12 cellular contexts compared by ENCODE assay signal in the genomic region with DNA sequence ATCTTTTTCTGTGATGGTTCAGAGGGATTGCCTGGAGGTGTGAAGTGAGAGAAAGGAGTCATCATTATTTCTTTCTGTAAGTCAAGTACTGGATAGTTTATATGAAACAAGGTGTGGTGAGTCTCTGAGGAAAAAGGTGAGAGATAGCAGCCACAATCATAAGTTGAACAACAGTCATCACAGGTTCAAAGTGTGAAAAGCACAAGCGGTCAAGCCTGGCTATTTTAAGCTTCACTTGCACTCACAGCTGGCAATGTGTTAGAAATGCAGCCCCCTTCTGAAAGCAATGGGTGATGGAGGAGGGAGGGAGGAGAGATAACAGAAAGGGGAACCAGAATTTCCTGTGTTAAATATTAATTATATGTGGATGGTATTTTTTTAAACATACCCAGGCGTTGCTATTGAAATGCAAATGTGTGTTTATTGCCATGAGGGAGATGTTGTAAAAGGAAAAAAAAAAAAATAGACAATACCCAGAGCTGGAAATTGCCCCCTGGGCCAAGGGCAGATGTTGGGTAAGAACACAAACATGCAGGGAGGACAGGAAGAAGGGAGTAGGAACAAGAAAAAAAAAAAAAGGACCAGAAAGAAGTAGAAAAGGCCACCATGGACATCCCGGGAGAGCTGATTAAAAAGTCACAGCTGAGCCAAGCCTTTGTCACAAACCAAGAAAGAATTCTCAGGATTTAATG. TPM values are rescaled to one million over a fixed set of nuclear protein-coding genes. Genes with fewer than 3 reads are reported as not detected.
A peak's percentile ranks its signal among the peaks of the same experiment; 100 is the strongest.
DNase-seq lines count a peak whose midpoint lies in the region; ATAC-seq and TF ChIP-seq lines count a peak whose summit lies in the region.
"Had no signal": no experiment of that assay in that cellular context is flagged by ENCODE, and none has a peak within 500 bp of the region (broad histone marks: within the 10 kb centered on the region; RNA-seq: fewer than 3 reads in every experiment).

No MANE protein-coding gene starts in this region.

- H4K20me1 ChIP-seq in OCI-LY1 (ENCODE audit: insufficient read depth, low read length) = no peaks in the 10 kb centered on the region

- H3K36me3 ChIP-seq in GM06990 (ENCODE audit: control insufficient read depth, insufficient read depth, low read length) (no peaks in the 10 kb centered on the region), OCI-LY1 (ENCODE audit: insufficient read depth, low read length) (peaks cover 25% of the 10 kb centered on the region), heart right ventricle (no peaks in the 10 kb centered on the region)
- H3K36me3 ChIP-seq: ascending aorta had no signal

- no peaks in the 10 kb centered on the region for H3K9me2 ChIP-seq in OCI-LY1 (ENCODE audit: low read depth, low read length)

- peak overlapping the region; percentile 61 for H3K4me2 ChIP-seq in OCI-LY1 (ENCODE audit: low read length)

- intact Hi-C loops in heart right ventricle (cut with DNase I) = no loop called here

- H3F3A ChIP-seq in OCI-LY1 (ENCODE audit: insufficient read depth, low read length) = 0 out of 2 replicates have a peak, but pooled peaks cover 3% of the 10 kb centered on the region

- H3K27me3 ChIP-seq in GM06990 (replicated peaks; ENCODE audit: control insufficient read depth, insufficient read depth, low read length) = no peaks in the 10 kb centered on the region
- no peaks in the 10 kb centered on the region for H3K27me3 ChIP-seq in OCI-LY1 (ENCODE audit: insufficient read depth, low read length)
- H3K27me3 ChIP-seq in heart right ventricle = no peaks in the 10 kb centered on the region
- H3K27me3 ChIP-seq: ascending aorta had no signal

- peak overlapping the region; percentile 96 for H3K27ac ChIP-seq in OCI-LY1 (ENCODE audit: low read depth, low read length, poor library complexity, severe bottlenecking)
- no peak overlapping the region for H3K27ac ChIP-seq in heart right ventricle
- H3K27ac ChIP-seq: ascending aorta had no signal

- WGBS in heart right ventricle, 2 donors = 28 to 33% methylated on average over 3 of the region's 3 CpGs

- H3K9me3 ChIP-seq in OCI-LY1 (ENCODE audit: low read length) (peaks cover 4% of the 10 kb centered on the region; the same call in 1 of the 2 replicates), heart right ventricle (peaks cover 0 to 4% (median 0%) of the 10 kb centered on the region in 11 donors)
- H3K9me3 ChIP-seq: ascending aorta had no signal

- H3K4me3 ChIP-seq in GM06990 (replicated peaks; ENCODE audit: low read depth, low read length) (no peak overlapping the region), OCI-LY1 (ENCODE audit: low read depth, low read length, poor library complexity, severe bottlenecking) (no peak overlapping the region), heart right ventricle (no peak overlapping the region)
- H3K4me3 ChIP-seq: ascending aorta had no signal

- peak; percentile 41 for DNase-seq in GM06990 (ENCODE audit: extremely low read depth, insufficient read length)
- no peak for DNase-seq in heart right ventricle
- no peak for DNase-seq in CD1c-positive myeloid dendritic cell (ENCODE audit: extremely low spot score)
- DNase-seq in NCI-H2227 treated with DMSO at 0.1 percent for 48 hours (lab: John Stamatoyannopoulos, UW) = no peak
- DNase-seq in amygdala (lab: John Stamatoyannopoulos, UW) = no peak
- DNase-seq: activated CD4-positive, alpha-beta memory T cell treated with anti-CD3 and anti-CD28 coated beads for 36 hours; NCI-H2107 had no signal

- ATAC-seq in GM19438 (IDR thresholded peaks at IDR 0.05; ENCODE audit: low read depth, unreplicated experiment) (peak; percentile 100), HG02943 (IDR thresholded peaks at IDR 0.05; ENCODE audit: low read depth, unreplicated experiment) (peak; percentile 100), heart right ventricle (no peak)
- ATAC-seq: Right ventricle myocardium inferior had no signal

- H3K4me1 ChIP-seq in OCI-LY1 (ENCODE audit: insufficient read depth, low read length, severe bottlenecking) = peaks cover 26% of the 10 kb centered on the region
- H3K4me1 ChIP-seq in heart right ventricle = no peaks in the 10 kb centered on the region
- H3K4me1 ChIP-seq: ascending aorta had no signal

- H2AFZ ChIP-seq in OCI-LY1 (ENCODE audit: low read length) = no peak overlapping the region; the same call in 1 of the 2 replicates

- TF ChIP-seq CTCF in GM06990 (IDR thresholded peaks at IDR 0.05; ENCODE audit: insufficient read depth, low read length, poor library complexity, severe bottlenecking) (no peak), OCI-LY1 (IDR thresholded peaks at IDR 0.05; ENCODE audit: low read length) (no peak), heart right ventricle (IDR thresholded peaks at IDR 0.05) (no peak)

- peak overlapping the region; percentile 52 for H3K9ac ChIP-seq in OCI-LY1 (ENCODE audit: low read length)

- H3K79me2 ChIP-seq in OCI-LY1 (ENCODE audit: insufficient read depth, low read length) = no peaks in the 10 kb centered on the region

RNA-seq across cellular contexts. Expression of gene BMP3, which starts 26.8 kb away (rescaled TPM):
- total RNA-seq in heart right ventricle = under 1 TPM in 1 of 10 donors, not detected in 9; 0.12 TPM
- not detected for polyA plus RNA-seq in heart right ventricle
- total RNA-seq: activated CD4-positive, alpha-beta memory T cell treated with anti-CD3 and anti-CD28 coated beads for 36 hours; ascending aorta; Right ventricle myocardium inferior had no signal

Comparison
In these comparisons a context has a peak if more than half of its experiments do, and no peak if none do; other contexts are left out.
1. ATAC-seq: peak in GM19438 (single experiment) and HG02943 (single experiment); none in heart right ventricle (0 of 8).